Comparison of ENCODE assay signal across 18 cellular contexts in the genomic region with DNA sequence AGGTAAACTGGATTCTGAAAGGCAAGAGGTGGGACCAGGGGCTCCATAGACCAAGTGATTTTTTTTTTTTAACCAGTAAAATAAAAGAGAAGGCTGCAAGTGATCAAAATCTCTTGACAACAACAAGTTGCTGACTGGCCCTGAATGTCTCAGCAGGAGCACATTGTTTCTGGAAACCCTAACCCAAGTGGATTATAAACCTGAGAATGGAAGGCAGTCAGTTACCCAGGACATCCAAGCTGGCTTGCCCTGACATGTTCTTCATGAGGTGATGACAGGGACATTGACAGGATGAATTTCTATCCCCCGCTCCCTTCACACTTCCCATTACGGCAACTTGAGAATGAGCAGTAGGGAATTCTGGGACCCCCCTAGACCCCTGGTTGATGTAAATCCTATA. TPM values are rescaled to one million over a fixed set of nuclear protein-coding genes. Genes with fewer than 3 reads are reported as not detected.
DNase-seq lines count a peak whose midpoint lies in the region; ATAC-seq, FAIRE-seq and TF ChIP-seq lines count a peak whose summit lies in the region.
"Had no signal": no experiment of that assay in that cellular context is flagged by ENCODE, and none has a peak within 500 bp of the region (broad histone marks: within the 10 kb centered on the region; RNA-seq: fewer than 3 reads in every experiment).

No MANE protein-coding gene starts in this region.

- H3K36me3 Mint-ChIP-seq in neural crest cell (ENCODE audit: low read depth), result peaks cover 3% of the 10 kb centered on the region

- no peak overlapping the region for H3K4me2 ChIP-seq in IMR-90 (ENCODE audit: low read depth, low read length)
- H3K4me2 ChIP-seq in K562 (ENCODE audit: insufficient read depth, low read length), result no peak overlapping the region

- no peaks in the 10 kb centered on the region for H3K79me2 ChIP-seq in K562 (ENCODE audit: control insufficient read depth, insufficient read depth, low read length)

- H3K27me3 ChIP-seq in IMR-90 (ENCODE audit: control insufficient read depth, insufficient read depth, low read length), result no peaks in the 10 kb centered on the region
- H3K27me3 ChIP-seq in K562 (ENCODE audit: control insufficient read depth in 2 of 2, insufficient read depth in 2 of 2, low read length in 2 of 2), result no peaks in the 10 kb centered on the region
- H3K27me3 ChIP-seq: BE2C, heart right ventricle, pancreas had no signal

- H3K36me3 ChIP-seq in IMR-90 (ENCODE audit: control insufficient read depth, insufficient read depth, low read length), result no peaks in the 10 kb centered on the region
- no peaks in the 10 kb centered on the region for H3K36me3 ChIP-seq in K562 (ENCODE audit: control insufficient read depth, insufficient read depth, low read length)
- H3K36me3 ChIP-seq: BE2C, heart right ventricle, pancreas had no signal

- CTCF ChIA-PET in IMR-90 (lab: Yijun Ruan, JAX) (no interaction called here), K562 (lab: Yijun Ruan, JAX; ENCODE audit: low intra/inter-chr PET ratio) (no interaction called here)

- H3K79me1 ChIP-seq in IMR-90 (ENCODE audit: low read depth in 1 of 2, low read length in 2 of 2), result no peaks in the 10 kb centered on the region

- no peak overlapping the region for H2BK15ac ChIP-seq in IMR-90 (ENCODE audit: low read depth, low read length)

- H2AFZ ChIP-seq in IMR-90 (replicated peaks; ENCODE audit: low read length, poor library complexity) (no peak overlapping the region), K562 (ENCODE audit: low read depth, low read length) (no peak overlapping the region)

- H4K91ac ChIP-seq in IMR-90 (ENCODE audit: insufficient read depth, low read depth, low read length), result no peak overlapping the region

- no peak overlapping the region for H2AK9ac ChIP-seq in IMR-90 (replicated peaks; ENCODE audit: low read depth, low read length, poor library complexity)

- DNase-seq in GM12891 (ENCODE audit: insufficient read length, low spot score) (no peak), IMR-90 (no peak), K562 (ENCODE audit: extremely low read depth in 1 of 4, low spot score in 3 of 4) (no peak), neural crest cell (ENCODE audit: low read depth, low spot score) (no peak), ecto neural progenitor cell (ENCODE audit: low spot score) (no peak)
- DNase-seq: BE2C; central memory CD4-positive, alpha-beta T cell; effector CD8-positive, alpha-beta T cell; heart right ventricle; NCI-H1436 treated with DMSO at 0.1 percent for 48 hours; pancreas; RPMI8226; stimulated activated CD4-positive, alpha-beta T cell treated with anti-CD3 and anti-CD28 coated beads, Interleukin-4, amount 100 ng/mL, for 4 hours; SW 1271 had no signal

- ATAC-seq in IMR-90 (ENCODE audit: low read depth), result no peak
- no peak for ATAC-seq in K562
- no peak for ATAC-seq in HG03442 (IDR thresholded peaks at IDR 0.05; ENCODE audit: unreplicated experiment)
- ATAC-seq in HG03378 (IDR thresholded peaks at IDR 0.05; ENCODE audit: unreplicated experiment), result no peak
- ATAC-seq: activated T-helper 17 cell treated with anti-CD3 and anti-CD28 coated beads, Interleukin-2, amount 50 U/mL, for 72 hours; heart right ventricle; pancreas had no signal

- peaks cover 10% of the 10 kb centered on the region; the same call in 1 of the 2 replicates for H3K9me1 ChIP-seq in IMR-90 (ENCODE audit: insufficient read depth, low read length)
- H3K9me1 ChIP-seq in K562 (ENCODE audit: control insufficient read depth, insufficient read depth, low read length), result no peaks in the 10 kb centered on the region

- H3K4ac ChIP-seq in IMR-90 (ENCODE audit: low read depth, low read length), result peak overlapping the region; percentile 22; the same call in 1 of the 2 replicates

- no peak overlapping the region for H3K4me3 Mint-ChIP-seq in neural crest cell

- H2BK120ac ChIP-seq in IMR-90 (ENCODE audit: low read depth, low read length), result 0 out of 2 replicates have a peak overlapping the region, but pooled peaks have one; percentile 3

- TF ChIP-seq POLR2A in GM12891 (IDR thresholded peaks at IDR 0.05; ENCODE audit: low read depth, low read length) (no peak), IMR-90 (IDR thresholded peaks at IDR 0.05; ENCODE audit: low read depth, low read length) (no peak), K562 (conservative IDR thresholded peaks at IDR 0.05) (no peak)

- H3K9me3 ChIP-seq in IMR-90 (ENCODE audit: control insufficient read depth, insufficient read depth, low read length), result 0 out of 2 replicates have a peak, but pooled peaks cover 2% of the 10 kb centered on the region
- no peaks in the 10 kb centered on the region for H3K9me3 ChIP-seq in K562 (replicated peaks; ENCODE audit: control insufficient read depth, insufficient read depth, low read depth, low read length)
- H3K9me3 ChIP-seq: BE2C, pancreas had no signal

- no peak overlapping the region for H3K56ac ChIP-seq in IMR-90 (ENCODE audit: extremely low read depth, insufficient read depth, low read length)

- H4K20me1 ChIP-seq in IMR-90 (ENCODE audit: insufficient read depth, low read length), result no peaks in the 10 kb centered on the region
- no peaks in the 10 kb centered on the region for H4K20me1 ChIP-seq in K562 (replicated peaks; ENCODE audit: control insufficient read depth, insufficient read depth, low read length)

- H3K4me1 ChIP-seq in IMR-90 (ENCODE audit: control insufficient read depth, insufficient read depth, low read length) (peaks cover 15% of the 10 kb centered on the region), K562 (replicated peaks in 1 of 2; ENCODE audit: control insufficient read depth in 2 of 2, insufficient read depth in 2 of 2, low read length in 2 of 2) (no peaks in the 10 kb centered on the region)
- H3K4me1 ChIP-seq: BE2C had no signal

- dilution Hi-C loops in IMR-90 (cut with HindIII; ENCODE audit: low sequenced_read_pairs, unreplicated experiment), result no loop called here

- TF ChIP-seq CTCF in IMR-90 (conservative IDR thresholded peaks at IDR 0.05; ENCODE audit: low read depth, low read length), result no peak
- TF ChIP-seq CTCF in K562 (IDR thresholded peaks at IDR 0.05 in 2 of 3, conservative IDR thresholded peaks at IDR 0.05 in 1 of 3; ENCODE audit: insufficient read depth in 2 of 3, low read depth in 1 of 3, low read length in 3 of 3), result no peak
- no peak for TF ChIP-seq CTCF in neural crest cell (conservative IDR thresholded peaks at IDR 0.05)

- H3K18ac ChIP-seq in IMR-90 (ENCODE audit: low read depth, low read length), result peak overlapping the region; percentile 66

- H2AK5ac ChIP-seq in IMR-90 (ENCODE audit: low read depth, low read length), result no peak overlapping the region

- in situ Hi-C loops in IMR-90 (cut with MboI; ENCODE audit: low sequenced_read_pairs), result no loop called here
- in situ Hi-C loops in K562 (cut with MboI), result no loop called here

- H4K5ac ChIP-seq in IMR-90 (ENCODE audit: low read depth, low read length), result peak overlapping the region; percentile 35; the same call in 1 of the 2 replicates

- WGBS in IMR-90 (ENCODE audit: extremely low coverage in 2 of 2, insufficient read length in 1 of 2), 2 experiments, result no CpG with 5 or more reads among the region's 2 CpGs
- 5% methylated on average over 2 of the region's 2 CpGs for WGBS in K562 (ENCODE audit: insufficient coverage, low coverage, missing lambda C conversion rate)

- H3K27ac Mint-ChIP-seq in neural crest cell (ENCODE audit: unreplicated experiment), result peak overlapping the region; percentile 36
- H3K27ac Mint-ChIP-seq: activated T-helper 17 cell treated with anti-CD3 and anti-CD28 coated beads, Interleukin-2, amount 50 U/mL, for 72 hours had no signal

- TF ChIP-seq RAD21 in IMR-90 (IDR thresholded peaks at IDR 0.05; ENCODE audit: low read length) (no peak), K562 (CRISPR knock-in tag; conservative IDR thresholded peaks at IDR 0.05 in 1 of 2, IDR thresholded peaks at IDR 0.05 in 1 of 2) (no peak)

- no peak overlapping the region for H2BK5ac ChIP-seq in IMR-90 (ENCODE audit: low read depth, low read length, poor library complexity, severe bottlenecking)

- H3K23ac ChIP-seq in IMR-90 (ENCODE audit: low read depth, low read length), result no peak overlapping the region; the same call in 1 of the 2 replicates

- peaks cover 36% of the 10 kb centered on the region for H3K4me1 Mint-ChIP-seq in neural crest cell

- BruUV-seq in IMR-90 (replicated peaks; lab: Mats Ljungman, UMichigan) (no TSS peak), K562 (replicated peaks; lab: Mats Ljungman, UMichigan) (no TSS peak)

- no peak overlapping the region for H3K14ac ChIP-seq in IMR-90 (replicated peaks; ENCODE audit: low read depth, low read length)

- no peak overlapping the region for H3K9ac ChIP-seq in IMR-90 (ENCODE audit: low read depth, low read length)
- no peak overlapping the region for H3K9ac ChIP-seq in K562 (ENCODE audit: insufficient read depth in 1 of 2, low read depth in 2 of 2, low read length in 2 of 2)

- POLR2A ChIA-PET in IMR-90 (lab: Charles Lee; ENCODE audit: unreplicated experiment) (no interaction called here), K562 (lab: Yijun Ruan, JAX) (interaction anchor here (0.7 to 1.1 kb wide), 2 partner anchors 422 to 628 kb away, joined by 3 to 5 read pairs; no protein-coding TSS in a partner anchor)

- H3K4me3 ChIP-seq in IMR-90 (ENCODE audit: insufficient read depth, low read depth, low read length) (no peak overlapping the region), K562 (no peak overlapping the region)
- H3K4me3 ChIP-seq: heart right ventricle, pancreas had no signal

- H3K27ac ChIP-seq in IMR-90 (ENCODE audit: insufficient read depth, low read length) (no peak overlapping the region), K562 (ENCODE audit: extremely low read depth, low read depth, low read length) (no peak overlapping the region)
- H3K27ac ChIP-seq: heart right ventricle, HL-60, pancreas had no signal

- H4K8ac ChIP-seq in IMR-90 (ENCODE audit: low read depth in 2 of 2, low read length in 2 of 2), result no peak overlapping the region

- H2BK20ac ChIP-seq in IMR-90 (ENCODE audit: low read depth, low read length), result 0 out of 2 replicates have a peak overlapping the region, but pooled peaks have one; percentile 8

- peaks cover 6% of the 10 kb centered on the region for H3K9me3 Mint-ChIP-seq in neural crest cell

- peak; percentile 23 for FAIRE-seq in GM12891 (lab: Jason Lieb, UNC)
- FAIRE-seq in K562 (lab: Jason Lieb, UNC), result no peak
- FAIRE-seq: pancreas had no signal

- H3K27me3 Mint-ChIP-seq in neural crest cell (ENCODE audit: low read depth), result no peaks in the 10 kb centered on the region
- H3K27me3 Mint-ChIP-seq: activated T-helper 17 cell treated with anti-CD3 and anti-CD28 coated beads, Interleukin-2, amount 50 U/mL, for 72 hours had no signal

- no peak for TF ChIP-seq EP300 in K562 (IDR thresholded peaks at IDR 0.05; ENCODE audit: low read length)

- intact Hi-C loops in IMR-90 (cut with micrococcal nuclease) (no loop called here), K562 (cut with micrococcal nuclease) (loop anchor here (2.0 kb wide), 1 partner anchor 79 kb away; no protein-coding TSS in a partner anchor)

RNA-seq across cellular contexts. Expression of gene RIPOR2, which starts 49.6 kb away (rescaled TPM):
- polyA plus RNA-seq in GM12891 (2012; ENCODE audit: low read depth, missing spikeins), result 20.5 TPM
- total RNA-seq in IMR-90 (2012; rRNA removed), result 0.83 and 1.1 TPM in 2 replicates
- polyA plus RNA-seq in IMR-90 (2012; rRNA removed), result 0.87 and 1.2 TPM in 2 replicates
- 0.71 and 0.74 TPM in 2 replicates for polyA plus RNA-seq in IMR-90 (2012; cell fraction: cytosol; rRNA removed)
- polyA plus RNA-seq in IMR-90 (2012; cell fraction: nucleus; rRNA removed; ENCODE audit: low replicate concordance), result 0.82 and 2.2 TPM in 2 replicates
- not detected in 2 replicates for total RNA-seq in K562 (2011; cell fraction: chromatin; rRNA removed; ENCODE audit: low replicate concordance)
- not detected in 2 replicates for total RNA-seq in K562 (2011; cell fraction: nucleolus; rRNA removed)
- not detected in 2 replicates for total RNA-seq in K562 (2011; cell fraction: nucleoplasm; rRNA removed)
- total RNA-seq in K562 (2014; rRNA removed), result 0.33 TPM in 1 of 2 replicates, not detected in the other
- 0.29 and 0.32 TPM in 2 replicates for total RNA-seq in K562 (2014; rRNA removed; fragmentation: Illumina TruSeq; extraction: Trizol)
- not detected in 2 replicates for total RNA-seq in K562 (2015; rRNA removed; fragmentation: Illumina TruSeq; extraction: Trizol)
- total RNA-seq in K562 (2021), result 0.47 and 1.1 TPM in 2 replicates
- 0.81 TPM in 1 of 2 replicates, not detected in the other for polyA plus RNA-seq in K562 (2011; rRNA removed)
- polyA plus RNA-seq in K562 (2011; cell fraction: cytosol; rRNA removed), result 0.06 and 0.27 TPM in 2 replicates
- 0.17 TPM in 1 of 2 replicates, not detected in the other for polyA plus RNA-seq in K562 (2011; cell fraction: nucleus; rRNA removed)
- polyA plus RNA-seq in K562 (2012), result 0.35 and 0.71 TPM in 2 replicates
- polyA plus RNA-seq in K562 (2014; fragmentation: Illumina TruSeq; extraction: Trizol), result 0.28 TPM in 2 replicates
- 1 to 10 TPM in 1 of 2 experiments, under 1 TPM in 1; 0.53 to 1.0 TPM for polyA plus RNA-seq in K562 (2014; fragmentation: Nextera tagmentation; extraction: Ambion mirVana)
- 0.04 and 0.16 TPM in 2 replicates for polyA plus RNA-seq in K562 (2014; rRNA removed)
- polyA minus RNA-seq in K562 (2011; rRNA and poly(A)+ RNA removed), result not detected in 2 replicates
- polyA minus RNA-seq in K562 (2011; cell fraction: cytosol; rRNA and poly(A)+ RNA removed), result not detected in 2 replicates
- polyA minus RNA-seq in K562 (2011; cell fraction: nucleus; rRNA and poly(A)+ RNA removed), result not detected in 2 replicates
- total RNA-seq in neural crest cell, result 2.9 and 3.5 TPM in 2 replicates
